In genomic region chr1:241630899-241631298, GRCh38 we compare ENCODE assay signal across 1 cellular context.
A peak's percentile ranks its signal among the peaks of the same experiment; 100 is the strongest.
TF ChIP-seq lines count a peak whose summit lies in the region.

No MANE protein-coding gene starts in this region.

TF ChIP-seq in HepG2, 621 proteins besides CTCF, POLR2A, EP300 and RAD21:
- no peak for TF ChIP-seq NRL (CRISPR knock-in tag; IDR thresholded peaks at IDR 0.05; ENCODE audit: borderline replicate concordance)
- TF ChIP-seq RFX3 (CRISPR knock-in tag; IDR thresholded peaks at IDR 0.05), result no peak
- no peak for TF ChIP-seq NAIF1 (CRISPR knock-in tag; IDR thresholded peaks at IDR 0.05; ENCODE audit: borderline replicate concordance)
- TF ChIP-seq ZBTB43 (CRISPR knock-in tag; conservative IDR thresholded peaks at IDR 0.05), result no peak
- no peak for TF ChIP-seq LCORL (IDR thresholded peaks at IDR 0.05)
- no peak for TF ChIP-seq LCORL (CRISPR knock-in tag; IDR thresholded peaks at IDR 0.05)
- TF ChIP-seq, protein P1, sequence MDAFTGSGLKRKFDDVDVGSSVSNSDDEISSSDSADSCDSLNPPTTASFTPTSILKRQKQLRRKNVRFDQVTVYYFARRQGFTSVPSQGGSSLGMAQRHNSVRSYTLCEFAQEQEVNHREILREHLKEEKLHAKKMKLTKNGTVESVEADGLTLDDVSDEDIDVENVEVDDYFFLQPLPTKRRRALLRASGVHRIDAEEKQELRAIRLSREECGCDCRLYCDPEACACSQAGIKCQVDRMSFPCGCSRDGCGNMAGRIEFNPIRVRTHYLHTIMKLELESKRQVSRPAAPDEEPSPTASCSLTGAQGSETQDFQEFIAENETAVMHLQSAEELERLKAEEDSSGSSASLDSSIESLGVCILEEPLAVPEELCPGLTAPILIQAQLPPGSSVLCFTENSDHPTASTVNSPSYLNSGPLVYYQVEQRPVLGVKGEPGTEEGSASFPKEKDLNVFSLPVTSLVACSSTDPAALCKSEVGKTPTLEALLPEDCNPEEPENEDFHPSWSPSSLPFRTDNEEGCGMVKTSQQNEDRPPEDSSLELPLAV (CRISPR knock-in tag; conservative IDR thresholded peaks at IDR 0.05; ENCODE audit: low read depth), result no peak
- no peak for TF ChIP-seq YEATS2 (CRISPR knock-in tag; IDR thresholded peaks at IDR 0.05; ENCODE audit: borderline replicate concordance)
- no peak for TF ChIP-seq ZNF775 (CRISPR knock-in tag; IDR thresholded peaks at IDR 0.05; ENCODE audit: borderline replicate concordance)
- TF ChIP-seq HNF4A (CRISPR knock-in tag; IDR thresholded peaks at IDR 0.05), result 0 out of 2 replicates have a peak, but pooled peaks have one; percentile 10
